In the genomic region with DNA sequence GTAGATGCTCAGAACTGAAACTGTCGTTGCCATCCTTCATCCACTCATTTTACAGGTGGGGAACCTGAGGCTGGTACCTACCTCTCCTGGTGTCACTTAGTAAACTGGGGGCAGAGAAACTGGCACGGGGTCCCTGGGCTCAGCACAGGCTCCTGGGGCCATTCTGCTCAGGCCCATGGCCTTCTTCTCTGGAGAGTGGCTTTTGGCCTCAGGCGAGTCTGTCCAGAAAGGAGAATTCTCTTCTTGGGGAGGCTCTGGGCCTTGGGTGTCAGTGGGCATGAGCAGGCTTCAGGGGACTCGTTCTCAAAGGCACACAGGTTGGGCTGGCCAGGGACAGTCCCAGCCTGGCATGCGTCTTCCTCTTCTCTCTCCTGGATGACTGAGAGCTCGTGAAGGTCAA, we compare ENCODE assay signal across 14 cellular contexts. TPM values are rescaled to one million over a fixed set of nuclear protein-coding genes. Genes with fewer than 3 reads are reported as not detected.
A peak's percentile ranks its signal among the peaks of the same experiment; 100 is the strongest.
DNase-seq lines count a peak whose midpoint lies in the region; ATAC-seq and TF ChIP-seq lines count a peak whose summit lies in the region.
"Had no signal": no experiment of that assay in that cellular context is flagged by ENCODE, and none has a peak within 500 bp of the region (broad histone marks: within the 10 kb centered on the region; RNA-seq: fewer than 3 reads in every experiment).

No MANE protein-coding gene starts in this region.

- H3K9me3 Mint-ChIP-seq in stimulated activated effector memory CD8-positive, alpha-beta T cell treated with anti-CD3 and anti-CD28 coated beads, Interleukin-12 subunit alpha, Interleukin-12 subunit beta, amount 100 ng/mL, for 72 hours = peaks cover 3% of the 10 kb centered on the region

- no peak overlapping the region for H3K4me2 ChIP-seq in Karpas-422 (ENCODE audit: low read depth, low read length, poor library complexity, severe bottlenecking)

- peaks cover 23% of the 10 kb centered on the region; the same call in 1 of the 2 replicates for H3K36me3 ChIP-seq in ACC112 (ENCODE audit: insufficient read depth, low read length)
- H3K36me3 ChIP-seq in Karpas-422 (ENCODE audit: insufficient read depth, low read length) = no peaks in the 10 kb centered on the region
- H3K36me3 ChIP-seq in left lung = no peaks in the 10 kb centered on the region

- H3K4me3 ChIP-seq in ACC112 (ENCODE audit: low read depth, low read length) (peak overlapping the region; percentile 9; the same call in 1 of the 2 replicates), Karpas-422 (ENCODE audit: low read length) (no peak overlapping the region), left lung (no peak overlapping the region)

- H3K79me2 ChIP-seq in ACC112 (ENCODE audit: control insufficient read depth, insufficient read depth, low read length, unreplicated experiment) = peaks cover 80% of the 10 kb centered on the region
- no peaks in the 10 kb centered on the region for H3K79me2 ChIP-seq in Karpas-422 (ENCODE audit: low read length)

- H3K9ac ChIP-seq in Karpas-422 (ENCODE audit: low read length) = no peak overlapping the region

- peak overlapping the region; percentile 67 for H3K27ac Mint-ChIP-seq in stimulated activated effector memory CD8-positive, alpha-beta T cell treated with anti-CD3 and anti-CD28 coated beads, Interleukin-12 subunit alpha, Interleukin-12 subunit beta, amount 100 ng/mL, for 72 hours

- H3K36me3 Mint-ChIP-seq in stimulated activated effector memory CD8-positive, alpha-beta T cell treated with anti-CD3 and anti-CD28 coated beads, Interleukin-12 subunit alpha, Interleukin-12 subunit beta, amount 100 ng/mL, for 72 hours = no peaks in the 10 kb centered on the region

- H3K9me3 ChIP-seq in Karpas-422 (ENCODE audit: low read length) (peaks cover under 1% of the 10 kb centered on the region), left lung (peaks cover 0 to 2% of the 10 kb centered on the region in 2 donors)

- H3K4me1 Mint-ChIP-seq in stimulated activated effector memory CD8-positive, alpha-beta T cell treated with anti-CD3 and anti-CD28 coated beads, Interleukin-12 subunit alpha, Interleukin-12 subunit beta, amount 100 ng/mL, for 72 hours = peaks cover 17% of the 10 kb centered on the region

- no peaks in the 10 kb centered on the region for H4K20me1 ChIP-seq in Karpas-422 (ENCODE audit: insufficient read depth, low read depth, low read length)

- peak; percentile 27 for DNase-seq in Karpas-422
- DNase-seq in left lung = peak; percentile 18 to 19
- no peak for DNase-seq in stimulated activated effector memory CD8-positive, alpha-beta T cell treated with anti-CD3 and anti-CD28 coated beads, Interleukin-12 subunit alpha, Interleukin-12 subunit beta, amount 100 ng/mL, for 72 hours (ENCODE audit: low spot score in 2 of 2)
- DNase-seq in inferior parietal cortex (ENCODE audit: extremely low spot score) = no peak
- no peak for DNase-seq in DMS153 (lab: John Stamatoyannopoulos, UW)
- DNase-seq in RKO (ENCODE audit: low spot score) = no peak
- DNase-seq: C1 segment of cervical spinal cord, H7, NCI-H1105, NCI-H1694 treated with DMSO at 0.1 percent for 48 hours, NCI-H748 treated with DMSO at 0.1 percent for 48 hours had no signal

- peak overlapping the region; percentile 71 for H3K27ac ChIP-seq in ACC112 (ENCODE audit: low read depth, low read length)
- H3K27ac ChIP-seq in Karpas-422 (ENCODE audit: low read length) = no peak overlapping the region
- H3K27ac ChIP-seq in left lung = no peak overlapping the region

- peak overlapping the region; percentile 31 for H3K4me3 Mint-ChIP-seq in stimulated activated effector memory CD8-positive, alpha-beta T cell treated with anti-CD3 and anti-CD28 coated beads, Interleukin-12 subunit alpha, Interleukin-12 subunit beta, amount 100 ng/mL, for 72 hours

- H2AFZ ChIP-seq in ACC112 (ENCODE audit: low read length, unreplicated experiment) (no peak overlapping the region), Karpas-422 (ENCODE audit: low read length) (no peak overlapping the region)

- H3K9me2 ChIP-seq in Karpas-422 (replicated peaks; ENCODE audit: insufficient read depth, low read length) = no peaks in the 10 kb centered on the region

- intact Hi-C loops in left lung (cut with DNase I) = no loop called here

- no peak for ATAC-seq in left lung
- peak; percentile 20 for ATAC-seq in stimulated activated effector memory CD8-positive, alpha-beta T cell treated with anti-CD3 and anti-CD28 coated beads, Interleukin-12 subunit alpha, Interleukin-12 subunit beta, amount 100 ng/mL, for 72 hours
- ATAC-seq in GM19324 (IDR thresholded peaks at IDR 0.05; ENCODE audit: low FRiP score, unreplicated experiment) = no peak

- H3K27me3 ChIP-seq in ACC112 (ENCODE audit: insufficient read depth, low read length) (no peaks in the 10 kb centered on the region), Karpas-422 (ENCODE audit: low read length) (no peaks in the 10 kb centered on the region), left lung (no peaks in the 10 kb centered on the region)

- TF ChIP-seq CTCF in left lung (IDR thresholded peaks at IDR 0.05) = no peak

- H3K4me1 ChIP-seq in ACC112 (ENCODE audit: control insufficient read depth, insufficient read depth, low read length, unreplicated experiment) (peaks cover 83% of the 10 kb centered on the region), Karpas-422 (ENCODE audit: low read length) (no peaks in the 10 kb centered on the region), left lung (peaks cover 6 to 24% of the 10 kb centered on the region in 2 donors)

RNA-seq across cellular contexts. Expression of gene COL5A1, which starts 24.6 kb away (rescaled TPM):
- under 0.01 TPM in 1 of 2 replicates, not detected in the other for total RNA-seq in Karpas-422 (2014; rRNA removed; shearing (Covaris generic); ENCODE audit: low replicate concordance)
- 100 to 1,000 TPM; 205 to 357 TPM for total RNA-seq in left lung
- total RNA-seq: SK-MEL-5 had no signal

Comparison
In these comparisons a context has a peak if more than half of its experiments do, and no peak if none do; other contexts are left out.
1. DNase-seq: peak in Karpas-422 (single experiment) and left lung (2 of 2); none in stimulated activated effector memory CD8-positive, alpha-beta T cell treated with anti-CD3 and anti-CD28 coated beads, Interleukin-12 subunit alpha, Interleukin-12 subunit beta, amount 100 ng/mL, for 72 hours (0 of 2), inferior parietal cortex (single experiment), DMS153 (single experiment) and RKO (single experiment).
2. RNA of gene COL5A1, which starts 24.6 kb away (total RNA-seq): 205 to 357 TPM in left lung; under 0.01 TPM in Karpas-422; every median in the first group is over 100 times any median in the second.